14 cellular contexts compared by ENCODE assay signal in the genomic region with DNA sequence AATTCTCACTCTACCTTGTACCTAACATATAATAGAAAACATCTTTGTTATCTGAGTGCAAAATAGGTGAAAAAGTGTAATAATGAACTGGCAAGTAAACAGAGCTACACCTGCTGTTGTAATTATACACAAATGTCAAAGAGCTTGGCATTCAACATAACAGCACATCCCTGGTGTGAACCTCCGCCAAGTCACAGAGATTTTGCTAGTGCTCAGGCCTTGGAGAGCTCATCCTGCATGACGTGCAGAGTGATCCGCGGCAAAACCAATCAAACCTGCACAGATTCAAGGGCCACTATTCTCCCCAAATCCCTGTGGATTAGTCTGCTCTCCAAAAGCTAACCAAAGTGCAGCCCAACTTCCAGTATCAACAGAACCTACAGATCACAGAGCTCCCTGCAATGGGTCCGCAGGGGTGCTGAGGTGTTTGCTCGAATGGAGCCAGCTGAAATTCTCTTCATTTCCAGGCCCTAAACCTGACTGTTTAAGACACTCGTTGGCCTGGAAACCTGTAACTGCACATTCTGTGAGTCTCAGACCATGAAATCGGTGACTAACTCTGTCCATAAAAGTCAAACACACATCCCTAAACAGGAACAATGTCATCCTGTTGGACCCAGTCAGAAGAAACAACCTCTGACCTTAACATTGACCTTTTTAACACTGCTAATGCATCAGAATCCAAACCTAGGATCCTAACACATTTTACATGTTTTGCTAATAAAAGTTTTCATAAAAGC.
A peak's percentile ranks its signal among the peaks of the same experiment; 100 is the strongest.
DNase-seq lines count a peak whose midpoint lies in the region; ATAC-seq and TF ChIP-seq lines count a peak whose summit lies in the region.
"Had no signal": no experiment of that assay in that cellular context is flagged by ENCODE, and none has a peak within 500 bp of the region (broad histone marks: within the 10 kb centered on the region; RNA-seq: fewer than 3 reads in every experiment).

No MANE protein-coding gene starts in this region.

- peak overlapping the region; percentile 74 for H3K27ac ChIP-seq in PC-3 (ENCODE audit: low read length)

- H3K79me2 ChIP-seq in PC-3 (ENCODE audit: low read length), result no peaks in the 10 kb centered on the region

- H3K9ac ChIP-seq in PC-3 (ENCODE audit: low read length), result peak overlapping the region; percentile 56
- H3K9ac ChIP-seq: SK-N-SH had no signal

- H3K4me1 Mint-ChIP-seq in nephron progenitor cell, result peaks cover 48% of the 10 kb centered on the region

- H3K36me3 Mint-ChIP-seq in nephron progenitor cell (ENCODE audit: low read depth), result peaks cover 18% of the 10 kb centered on the region

- no peaks in the 10 kb centered on the region for H4K20me1 ChIP-seq in PC-3 (ENCODE audit: low read length)

- intact Hi-C loops in PC-3 (cut with micrococcal nuclease), result no loop called here

- peak overlapping the region; percentile 26 for H3K4me3 Mint-ChIP-seq in nephron progenitor cell

- DNase-seq in NCI-H2029 treated with DMSO at 0.1 percent for 48 hours (lab: John Stamatoyannopoulos, UW), result peak; percentile 25
- peak; percentile 15 for DNase-seq in PC-3
- peak; percentile 15 for DNase-seq in dermis blood vessel endothelial cell
- DNase-seq in nephron progenitor cell, result no peak
- DNase-seq in activated naive CD4-positive, alpha-beta T cell treated with Interleukin-2 at 50 U/mL for 16 hours, result no peak
- DNase-seq in RPMI8226, result no peak
- no peak for DNase-seq in NCI-H128 (lab: John Stamatoyannopoulos, UW; ENCODE audit: unreplicated experiment)
- DNase-seq: COR-L47, GOT3, NCI-H510A, NCI-H82, SHP77, SK-N-SH had no signal

- no peaks in the 10 kb centered on the region for H3K4me1 ChIP-seq in PC-3 (ENCODE audit: insufficient read depth, low read length)

- no peaks in the 10 kb centered on the region for H3F3A ChIP-seq in PC-3 (ENCODE audit: low read length, unreplicated experiment)

- no peak overlapping the region for H3K4me2 ChIP-seq in PC-3 (ENCODE audit: low read length)
- H3K4me2 ChIP-seq: SK-N-SH had no signal

- H3K27ac Mint-ChIP-seq in nephron progenitor cell, result peak overlapping the region; percentile 93

- H3K27me3 Mint-ChIP-seq in nephron progenitor cell (ENCODE audit: low read depth, poor library complexity), result peaks cover 2% of the 10 kb centered on the region

- peak; percentile 82 for ATAC-seq in PC-3
- ATAC-seq in HG02840 (IDR thresholded peaks at IDR 0.05; ENCODE audit: low FRiP score, unreplicated experiment), result no peak

- H3K9me2 ChIP-seq in PC-3 (replicated peaks; ENCODE audit: low read length), result no peaks in the 10 kb centered on the region
- H3K9me2 ChIP-seq: SK-N-SH had no signal

- TF ChIP-seq CTCF in PC-3 (conservative IDR thresholded peaks at IDR 0.05; ENCODE audit: low read depth, low read length), result no peak
- no peak for TF ChIP-seq CTCF in nephron progenitor cell (IDR thresholded peaks at IDR 0.05)

- H3K9me3 Mint-ChIP-seq in nephron progenitor cell, result no peaks in the 10 kb centered on the region

- H2AFZ ChIP-seq in PC-3 (ENCODE audit: low read length), result no peak overlapping the region

- no TSS peak for BruUV-seq in PC-3 (replicated peaks; lab: Mats Ljungman, UMichigan)

- H3K9me3 ChIP-seq in PC-3 (ENCODE audit: low read length), result no peaks in the 10 kb centered on the region
- H3K9me3 ChIP-seq: SK-N-SH had no signal

- CTCF ChIA-PET in PC-3 (lab: Charles Lee), result no interaction called here

- no peak overlapping the region for H3K4me3 ChIP-seq in PC-3 (ENCODE audit: low read length)

- H3K27me3 ChIP-seq in PC-3 (ENCODE audit: low read length), result no peaks in the 10 kb centered on the region

- no peaks in the 10 kb centered on the region for H3K36me3 ChIP-seq in PC-3 (ENCODE audit: low read depth, low read length)

- POLR2A ChIA-PET in PC-3 (lab: Charles Lee; ENCODE audit: unreplicated experiment), result interaction anchor here (0.7 kb wide), 1 partner anchor 135 kb away, joined by 3 read pairs; no protein-coding TSS in a partner anchor

Comparison
In these comparisons a context has a peak if more than half of its experiments do, and no peak if none do; other contexts are left out.
1. DNase-seq: peak in NCI-H2029 treated with DMSO at 0.1 percent for 48 hours (single experiment), PC-3 (single experiment) and dermis blood vessel endothelial cell (single experiment); none in nephron progenitor cell (single experiment), activated naive CD4-positive, alpha-beta T cell treated with Interleukin-2 at 50 U/mL for 16 hours (single experiment), RPMI8226 (single experiment) and NCI-H128 (single experiment).